ENCODE assay signal across 8 cellular contexts in genomic region chr16:31333686-31334649, GRCh38. TPM values are rescaled to one million over a fixed set of nuclear protein-coding genes. Genes with fewer than 3 reads are reported as not detected.
DNase-seq lines count a peak whose midpoint lies in the region; ATAC-seq and TF ChIP-seq lines count a peak whose summit lies in the region.

No MANE protein-coding gene starts in this region.

- H3K9me2 ChIP-seq in OCI-LY1 (ENCODE audit: low read depth, low read length) = no peaks in the 10 kb centered on the region

- peaks cover 38% of the 10 kb centered on the region for H3K27me3 Mint-ChIP-seq in neural progenitor cell (ENCODE audit: insufficient read depth, low read depth)

- H3K79me2 ChIP-seq in OCI-LY1 (ENCODE audit: insufficient read depth, low read length) = no peaks in the 10 kb centered on the region
- no peaks in the 10 kb centered on the region for H3K79me2 ChIP-seq in neural progenitor cell (ENCODE audit: low read depth)

- ATAC-seq in HG03025 (IDR thresholded peaks at IDR 0.05; ENCODE audit: low FRiP score, unreplicated experiment) = no peak

- no peaks in the 10 kb centered on the region for H3K9me3 ChIP-seq in OCI-LY1 (ENCODE audit: low read length)
- H3K9me3 ChIP-seq in neural progenitor cell (ENCODE audit: low read depth) = no peaks in the 10 kb centered on the region

- no peak overlapping the region for H3K4me2 ChIP-seq in OCI-LY1 (ENCODE audit: low read length)
- no peak overlapping the region for H3K4me2 ChIP-seq in neural progenitor cell

- no peak overlapping the region for H3K9ac ChIP-seq in OCI-LY1 (ENCODE audit: low read length)
- H3K9ac ChIP-seq in neural progenitor cell = no peak overlapping the region

- H3K4me3 ChIP-seq in H7 (ENCODE audit: insufficient read depth, low read depth, low read length) (no peak overlapping the region), OCI-LY1 (ENCODE audit: low read depth, low read length, poor library complexity, severe bottlenecking) (no peak overlapping the region), neural progenitor cell (no peak overlapping the region)

- H3F3A ChIP-seq in OCI-LY1 (ENCODE audit: insufficient read depth, low read length) (no peaks in the 10 kb centered on the region), neural progenitor cell (ENCODE audit: low read depth) (peaks cover 4% of the 10 kb centered on the region)

- H4K20me1 ChIP-seq in OCI-LY1 (ENCODE audit: insufficient read depth, low read length) (no peaks in the 10 kb centered on the region), neural progenitor cell (ENCODE audit: low read depth) (no peaks in the 10 kb centered on the region)

- peaks cover 13% of the 10 kb centered on the region for H3K9me3 Mint-ChIP-seq in neural progenitor cell

- H3K36me3 ChIP-seq in H7 (replicated peaks; ENCODE audit: control insufficient read depth, insufficient read depth, low read length) = no peaks in the 10 kb centered on the region
- no peaks in the 10 kb centered on the region for H3K36me3 ChIP-seq in OCI-LY1 (ENCODE audit: insufficient read depth, low read length)
- H3K36me3 ChIP-seq in neural progenitor cell = no peaks in the 10 kb centered on the region

- no peaks in the 10 kb centered on the region for H3K4me1 Mint-ChIP-seq in neural progenitor cell

- H3K4me1 ChIP-seq in OCI-LY1 (ENCODE audit: insufficient read depth, low read length, severe bottlenecking) (no peaks in the 10 kb centered on the region), neural progenitor cell (no peaks in the 10 kb centered on the region)

- H3K27ac ChIP-seq in OCI-LY1 (ENCODE audit: low read depth, low read length, poor library complexity, severe bottlenecking) (no peak overlapping the region), neural progenitor cell (no peak overlapping the region)

- H3K4me3 Mint-ChIP-seq in neural progenitor cell = no peak overlapping the region

- H3K27me3 ChIP-seq in H7 (ENCODE audit: control insufficient read depth, insufficient read depth, low read length) (peaks cover 32% of the 10 kb centered on the region), OCI-LY1 (ENCODE audit: insufficient read depth, low read length) (no peaks in the 10 kb centered on the region; the same call in 1 of the 2 replicates), neural progenitor cell (peaks cover 46% of the 10 kb centered on the region)

- H2AFZ ChIP-seq in OCI-LY1 (ENCODE audit: low read length) (no peak overlapping the region), neural progenitor cell (replicated peaks) (no peak overlapping the region)

- no peaks in the 10 kb centered on the region for H3K36me3 Mint-ChIP-seq in neural progenitor cell

- no peak overlapping the region for H3K27ac Mint-ChIP-seq in neural progenitor cell

- TF ChIP-seq CTCF in OCI-LY1 (IDR thresholded peaks at IDR 0.05; ENCODE audit: low read length) = peak; percentile 46
- peak; percentile 39 for TF ChIP-seq CTCF in neural progenitor cell (IDR thresholded peaks at IDR 0.05)

- DNase-seq in NCI-H1092 treated with DMSO at 0.1 percent for 48 hours (lab: John Stamatoyannopoulos, UW) (peak; percentile 25), NCI-H1092 (lab: John Stamatoyannopoulos, UW) (no peak), H7 (peak; percentile 80), dermis blood vessel endothelial cell (peak; percentile 30), neural progenitor cell (ENCODE audit: low spot score) (peak; percentile 43), LoVo (ENCODE audit: low spot score) (no peak)

RNA-seq across cellular contexts. Expression of gene ITGAX, which starts 21.0 kb away (rescaled TPM):
- 0.26 and 0.80 TPM in 2 replicates for total RNA-seq in H7 (2014; rRNA removed; shearing (Covaris generic))
- 0.14 and 0.34 TPM in 2 replicates for total RNA-seq in dermis blood vessel endothelial cell
- total RNA-seq in neural progenitor cell (ENCODE audit: low replicate concordance) = not detected in 2 replicates

RNA-seq across cellular contexts. Expression of gene ITGAD, which starts 59.2 kb away (rescaled TPM):
- total RNA-seq in H7 (2014; rRNA removed; shearing (Covaris generic)) = not detected in 2 replicates
- total RNA-seq in dermis blood vessel endothelial cell (not detected in 2 replicates), neural progenitor cell (ENCODE audit: low replicate concordance) (not detected in 2 replicates)

Comparison
In these comparisons a context has a peak if more than half of its experiments do, and no peak if none do; other contexts are left out.
1. DNase-seq: peak in NCI-H1092 treated with DMSO at 0.1 percent for 48 hours (single experiment), H7 (single experiment), dermis blood vessel endothelial cell (single experiment) and neural progenitor cell (single experiment); none in NCI-H1092 (single experiment) and LoVo (single experiment).